8 cellular contexts compared by ENCODE assay signal in genomic region chrX:153667931-153668396, GRCh38. TPM values are rescaled to one million over a fixed set of nuclear protein-coding genes. Genes with fewer than 3 reads are reported as not detected.
A peak's percentile ranks its signal among the peaks of the same experiment; 100 is the strongest.
DNase-seq lines count a peak whose midpoint lies in the region; TF ChIP-seq lines count a peak whose summit lies in the region.

No MANE protein-coding gene starts in this region.

- H2AK5ac ChIP-seq in trophoblast cell (ENCODE audit: low read length): no peak overlapping the region

- no peak overlapping the region for H2BK120ac ChIP-seq in trophoblast cell (ENCODE audit: insufficient read depth, low read length, poor library complexity)

- no peaks in the 10 kb centered on the region for H3K27me3 ChIP-seq in Loucy (ENCODE audit: insufficient read depth, low read length, poor library complexity, severe bottlenecking)
- no peaks in the 10 kb centered on the region for H3K27me3 ChIP-seq in trophoblast cell (ENCODE audit: insufficient read depth, low read length)
- peaks cover 20% of the 10 kb centered on the region for H3K27me3 ChIP-seq in transverse colon

- H3K36me3 ChIP-seq in Loucy (ENCODE audit: insufficient read depth, low read length): no peaks in the 10 kb centered on the region
- H3K36me3 ChIP-seq in trophoblast cell (ENCODE audit: control insufficient read depth in 1 of 2, insufficient read depth in 2 of 2, low read length in 2 of 2): no peaks in the 10 kb centered on the region
- H3K36me3 ChIP-seq in transverse colon: no peaks in the 10 kb centered on the region

- H3K9ac ChIP-seq in Loucy (ENCODE audit: low read depth, low read length, poor library complexity, severe bottlenecking) (no peak overlapping the region), trophoblast cell (ENCODE audit: low read length) (no peak overlapping the region)

- H3K4me3 Mint-ChIP-seq in activated naive CD4-positive, alpha-beta T cell treated with anti-CD3 and anti-CD28 coated beads, Interleukin-2, amount 50 U/mL, for 24 hours: peak overlapping the region; percentile 80
- H3K4me3 Mint-ChIP-seq in glutamatergic neuron (ENCODE audit: unreplicated experiment): peak overlapping the region; percentile 49

- TF ChIP-seq POLR2A in transverse colon (IDR thresholded peaks at IDR 0.05): no peak

- in situ Hi-C loops in GM13976 (cut with MboI; ENCODE audit: low sequenced_read_pairs, unreplicated experiment): loop anchor here (10.0 to 25.0 kb wide), 2 partner anchors 123 to 706 kb away; no protein-coding TSS in a partner anchor
- in situ Hi-C loops in transverse colon (cut with MboI; ENCODE audit: low pct_ligation_motif_present in 1 of 4, low pct_unique_long_range_greater_than_20kb in 1 of 4, low sequenced_read_pairs in 3 of 4): loop anchor here (10.0 to 25.0 kb wide), 3 partner anchors 106 to 706 kb away; no protein-coding TSS in a partner anchor

- intact Hi-C loops in transverse colon (cut with DNase I; ENCODE audit: low total_unique reads): no loop called here

- H3K36me3 Mint-ChIP-seq in activated naive CD4-positive, alpha-beta T cell treated with anti-CD3 and anti-CD28 coated beads, Interleukin-2, amount 50 U/mL, for 24 hours: no peaks in the 10 kb centered on the region
- no peaks in the 10 kb centered on the region for H3K36me3 Mint-ChIP-seq in glutamatergic neuron (ENCODE audit: unreplicated experiment)

- no peak overlapping the region for H3K23ac ChIP-seq in trophoblast cell (ENCODE audit: low read length)

- no peak overlapping the region for H3K18ac ChIP-seq in trophoblast cell (ENCODE audit: low read length)

- peak; percentile 82 for DNase-seq in GM13976 (ENCODE audit: low spot score)
- peak; percentile 48 for DNase-seq in SKM-1 (lab: John Stamatoyannopoulos, UW; ENCODE audit: unreplicated experiment)
- peak; percentile 87 for DNase-seq in glutamatergic neuron
- peak; percentile 62 to 81 for DNase-seq in trophoblast cell
- peak; percentile 82 for DNase-seq in transverse colon

- H3K4me1 Mint-ChIP-seq in activated naive CD4-positive, alpha-beta T cell treated with anti-CD3 and anti-CD28 coated beads, Interleukin-2, amount 50 U/mL, for 24 hours: peaks cover 10% of the 10 kb centered on the region
- H3K4me1 Mint-ChIP-seq in glutamatergic neuron (ENCODE audit: low read depth, unreplicated experiment): peaks cover 1% of the 10 kb centered on the region

- peak; percentile 74 for TF ChIP-seq CTCF in 22Rv1 (IDR thresholded peaks at IDR 0.05)
- peak; percentile 75 for TF ChIP-seq CTCF in GM13976 (IDR thresholded peaks at IDR 0.05; ENCODE audit: borderline replicate concordance, control extremely low read depth, extremely low read depth, insufficient read depth, missing control alignments)
- TF ChIP-seq CTCF in Loucy (conservative IDR thresholded peaks at IDR 0.05; ENCODE audit: low read length): peak; percentile 72
- TF ChIP-seq CTCF in glutamatergic neuron (IDR thresholded peaks at IDR 0.05; ENCODE audit: partially characterized antibody, unreplicated experiment): peak; percentile 77
- TF ChIP-seq CTCF in transverse colon (IDR thresholded peaks at IDR 0.05): peak; percentile 54 to 71 (median 68)

- H3K4me1 ChIP-seq in Loucy (ENCODE audit: insufficient read depth, low read length, poor library complexity, severe bottlenecking) (no peaks in the 10 kb centered on the region), trophoblast cell (ENCODE audit: control insufficient read depth in 1 of 2, insufficient read depth in 2 of 2, low read length in 2 of 2) (peaks cover 0 to under 1% of the 10 kb centered on the region in 2 experiments), transverse colon (peaks cover 0 to 2% (median 0%) of the 10 kb centered on the region in 4 donors)

- TF ChIP-seq EP300 in transverse colon (IDR thresholded peaks at IDR 0.05; ENCODE audit: low read depth): no peak

- H3K14ac ChIP-seq in trophoblast cell (ENCODE audit: low read length): no peak overlapping the region

- H3K4ac ChIP-seq in trophoblast cell (ENCODE audit: low read depth, low read length): no peak overlapping the region

- no peaks in the 10 kb centered on the region for H3K9me3 Mint-ChIP-seq in activated naive CD4-positive, alpha-beta T cell treated with anti-CD3 and anti-CD28 coated beads, Interleukin-2, amount 50 U/mL, for 24 hours
- peaks cover 3% of the 10 kb centered on the region for H3K9me3 Mint-ChIP-seq in glutamatergic neuron (ENCODE audit: unreplicated experiment)

- H3K27me3 Mint-ChIP-seq in activated naive CD4-positive, alpha-beta T cell treated with anti-CD3 and anti-CD28 coated beads, Interleukin-2, amount 50 U/mL, for 24 hours: peaks cover 5% of the 10 kb centered on the region
- H3K27me3 Mint-ChIP-seq in glutamatergic neuron (ENCODE audit: unreplicated experiment): peaks cover 8% of the 10 kb centered on the region

- no peaks in the 10 kb centered on the region for H4K20me1 ChIP-seq in Loucy (ENCODE audit: insufficient read depth, low read length, poor library complexity, severe bottlenecking)

- H2AFZ ChIP-seq in Loucy (ENCODE audit: low read length) (no peak overlapping the region; the same call in 1 of the 2 replicates), trophoblast cell (ENCODE audit: insufficient read depth, low read length, poor library complexity) (no peak overlapping the region)

- H4K91ac ChIP-seq in trophoblast cell (ENCODE audit: low read depth, low read length): no peak overlapping the region

- H3K79me2 ChIP-seq in Loucy (ENCODE audit: insufficient read depth, low read length): no peaks in the 10 kb centered on the region
- H3K79me2 ChIP-seq in trophoblast cell (ENCODE audit: control insufficient read depth, insufficient read depth, low read length, poor library complexity): no peaks in the 10 kb centered on the region

- no peaks in the 10 kb centered on the region for H3K79me1 ChIP-seq in trophoblast cell (ENCODE audit: low read length)

- no peaks in the 10 kb centered on the region for H3F3A ChIP-seq in Loucy (ENCODE audit: low read depth)

- peak overlapping the region; percentile 5 for H3K27ac Mint-ChIP-seq in activated naive CD4-positive, alpha-beta T cell treated with anti-CD3 and anti-CD28 coated beads, Interleukin-2, amount 50 U/mL, for 24 hours
- H3K27ac Mint-ChIP-seq in glutamatergic neuron (ENCODE audit: unreplicated experiment): no peak overlapping the region

- H2BK12ac ChIP-seq in trophoblast cell (ENCODE audit: low read length): no peak overlapping the region

- no CpG with 5 or more reads among the region's 14 CpGs for WGBS in trophoblast cell (ENCODE audit: extremely low coverage, insufficient coverage, insufficient read length)
- 46% methylated on average over 14 of the region's 14 CpGs; no CpG with 5 or more reads in 1 of the 2 donors for WGBS in transverse colon (ENCODE audit: low coverage in 1 of 2), 2 donors

- H3K9me3 ChIP-seq in Loucy (ENCODE audit: insufficient read depth, low read depth, low read length) (no peaks in the 10 kb centered on the region), trophoblast cell (ENCODE audit: insufficient read depth, low read depth, low read length) (no peaks in the 10 kb centered on the region), transverse colon (no peaks in the 10 kb centered on the region)

- H4K8ac ChIP-seq in trophoblast cell (ENCODE audit: low read depth, low read length): no peak overlapping the region

- no peak overlapping the region for H2BK5ac ChIP-seq in trophoblast cell (ENCODE audit: low read depth, low read length, poor library complexity)

- H3K27ac ChIP-seq in 22Rv1 (no peak overlapping the region), trophoblast cell (ENCODE audit: low read depth, low read length) (no peak overlapping the region), transverse colon (peak overlapping the region in 2 of 4 donors; percentile 34 to 51)

- H4K12ac ChIP-seq in trophoblast cell (ENCODE audit: low read depth, low read length): no peak overlapping the region

- H3K4me3 ChIP-seq in Loucy (ENCODE audit: low read length, poor library complexity, severe bottlenecking) (no peak overlapping the region), trophoblast cell (ENCODE audit: low read depth, low read length) (no peak overlapping the region), transverse colon (peak overlapping the region in 1 of 4 donors; percentile 14)

- no peak overlapping the region for H3K4me2 ChIP-seq in Loucy (ENCODE audit: low read depth, low read length, poor library complexity, severe bottlenecking)
- no peak overlapping the region for H3K4me2 ChIP-seq in trophoblast cell (ENCODE audit: low read length)

- no peaks in the 10 kb centered on the region for H3K9me2 ChIP-seq in Loucy (replicated peaks; ENCODE audit: low read depth, low read length)

RNA-seq across cellular contexts. Expression of gene PNCK, which starts 5.6 kb away (rescaled TPM):
- total RNA-seq in glutamatergic neuron (ENCODE audit: unreplicated experiment): 4.3 TPM
- 1.7 and 1.9 TPM in 2 replicates for polyA plus RNA-seq in trophoblast cell (2013)
- total RNA-seq in transverse colon: 10 to 100 TPM in 1 of 4 donors, 1 to 10 TPM in 2, not detected in 1; 6.5 to 74.4 (median 7.9) TPM

RNA-seq across cellular contexts. Expression of gene SLC6A8, which starts 19.8 kb away (rescaled TPM):
- 108 TPM for total RNA-seq in glutamatergic neuron (ENCODE audit: unreplicated experiment)
- 39.7 and 43.0 TPM in 2 replicates for polyA plus RNA-seq in trophoblast cell (2013)
- 100 to 1,000 TPM in 3 of 4 donors, 10 to 100 TPM in 1; 61.1 to 332 (median 197) TPM for total RNA-seq in transverse colon

RNA-seq across cellular contexts. Expression of gene DUSP9, which starts 21.0 kb away (rescaled TPM):
- total RNA-seq in glutamatergic neuron (ENCODE audit: unreplicated experiment) (0.61 TPM), transverse colon (not detected)
- 11.0 and 12.9 TPM in 2 replicates for polyA plus RNA-seq in trophoblast cell (2013)

RNA-seq across cellular contexts. Expression of gene BCAP31, which starts 56.2 kb away (rescaled TPM):
- total RNA-seq in glutamatergic neuron (ENCODE audit: unreplicated experiment) (155 TPM), transverse colon (100 to 1,000 TPM in 2 of 4 donors, 10 to 100 TPM in 2; 37.6 to 113 (median 74.4) TPM)
- 133 and 142 TPM in 2 replicates for polyA plus RNA-seq in trophoblast cell (2013)

RNA-seq across cellular contexts. Expression of gene ABCD1, which starts 56.7 kb away (rescaled TPM):
- total RNA-seq in glutamatergic neuron (ENCODE audit: unreplicated experiment) (13.5 TPM), transverse colon (10 to 100 TPM in 3 of 4 donors, 1 to 10 TPM in 1; 7.0 to 50.5 (median 18.1) TPM)
- polyA plus RNA-seq in trophoblast cell (2013): 21.5 and 22.9 TPM in 2 replicates
